36 cellular contexts compared by ENCODE assay signal in genomic region chr7:133360201-133360600, GRCh38.
"Had no signal": no experiment of that assay in that cellular context is flagged by ENCODE, and none has a peak within 500 bp of the region (broad histone marks: within the 10 kb centered on the region; RNA-seq: fewer than 3 reads in every experiment).

No MANE protein-coding gene starts in this region.

- H3K27me3 ChIP-seq: adrenal gland, cardiac muscle cell, heart right ventricle, pancreas, uterus had no signal

- H3K9me3 Mint-ChIP-seq: activated CD4-positive, alpha-beta memory T cell treated with anti-CD3 and anti-CD28 coated beads, Interleukin-2, amount 10 ng/mL, durations not matched to agents 7 days and 5 days; activated CD4-positive, alpha-beta T cell treated with anti-CD3 and anti-CD28 coated beads, Interleukin-2, amount 10 ng/mL, durations not matched to agents 7 days and 5 days; activated naive CD4-positive, alpha-beta T cell treated with anti-CD3 and anti-CD28 coated beads, Interleukin-2, amount 10 ng/mL, durations not matched to agents 7 days and 5 days; effector memory CD8-positive, alpha-beta T cell; immature natural killer cell; stimulated activated effector memory CD8-positive, alpha-beta T cell treated with anti-CD3 and anti-CD28 coated beads, Interleukin-12 subunit alpha, Interleukin-12 subunit beta, amount 100 ng/mL, for 72 hours had no signal

- ATAC-seq: effector memory CD8-positive, alpha-beta T cell; esophagus mucosa; heart right ventricle; left colon; pancreas; sciatic nerve; stimulated activated effector memory CD8-positive, alpha-beta T cell treated with anti-CD3 and anti-CD28 coated beads, Interleukin-12 subunit alpha, Interleukin-12 subunit beta, amount 100 ng/mL, for 72 hours had no signal

- H3K36me3 ChIP-seq: adrenal gland, cardiac muscle cell, pancreas, prostate gland, thoracic aorta, uterus had no signal

- H3K27me3 Mint-ChIP-seq: activated CD4-positive, alpha-beta memory T cell treated with anti-CD3 and anti-CD28 coated beads, Interleukin-2, amount 10 ng/mL, durations not matched to agents 7 days and 5 days; activated CD4-positive, alpha-beta T cell treated with anti-CD3 and anti-CD28 coated beads, Interleukin-2, amount 10 ng/mL, durations not matched to agents 7 days and 5 days; activated naive CD4-positive, alpha-beta T cell treated with anti-CD3 and anti-CD28 coated beads, Interleukin-2, amount 10 ng/mL, durations not matched to agents 7 days and 5 days; activated T-cell treated with anti-CD3 and anti-CD28 coated beads, Interleukin-2, amount 50 U/mL, for 24 hours; brain; effector memory CD8-positive, alpha-beta T cell; naive B cell; stimulated activated naive CD8-positive, alpha-beta T cell treated with anti-CD3 and anti-CD28 coated beads, Interleukin-15, Interleukin-2, amounts not matched to agents 100 ng/mL and 50 ng/mL, for 24 hours had no signal

- DNase-seq: activated CD4-positive, alpha-beta memory T cell treated with anti-CD3 and anti-CD28 coated beads, Interleukin-2, amount 10 ng/mL, durations not matched to agents 7 days and 5 days; activated CD4-positive, alpha-beta T cell treated with anti-CD3 and anti-CD28 coated beads for 1 hour; activated CD4-positive, alpha-beta T cell treated with anti-CD3 and anti-CD28 coated beads, Interleukin-2, amount 10 ng/mL, durations not matched to agents 7 days and 5 days; activated CD8-positive, alpha-beta memory T cell treated with anti-CD3 and anti-CD28 coated beads, Interleukin-2, amount 50 U/mL, for 48 hours; activated gamma-delta T cell; activated naive CD4-positive, alpha-beta T cell treated with anti-CD3 and anti-CD28 coated beads, Interleukin-2, amount 10 ng/mL, durations not matched to agents 7 days and 5 days; activated T-cell treated with anti-CD3 and anti-CD28 coated beads, Interleukin-2, amount 50 U/mL, for 24 hours; adrenal gland; aorta; cerebellar nuclear complex; effector memory CD8-positive, alpha-beta T cell; foreskin fibroblast; heart right ventricle; immature natural killer cell; kidney; left colon; mammary epithelial cell; naive B cell; pancreas; retina; stimulated activated CD4-positive, alpha-beta T cell treated with anti-CD3 and anti-CD28 coated beads, Interleukin-12 subunit alpha, Interleukin-12 subunit beta, amount 100 ng/mL, for 4 hours; stimulated activated CD4-positive, alpha-beta T cell treated with anti-CD3 and anti-CD28 coated beads, Interleukin-4, amount 100 ng/mL, for 1 hour; T-helper 2 cell; trophoblast cell; uterus had no signal

- H3K4me3 Mint-ChIP-seq: activated CD4-positive, alpha-beta memory T cell treated with anti-CD3 and anti-CD28 coated beads, Interleukin-2, amount 10 ng/mL, durations not matched to agents 7 days and 5 days; activated CD4-positive, alpha-beta T cell treated with anti-CD3 and anti-CD28 coated beads, Interleukin-2, amount 10 ng/mL, durations not matched to agents 7 days and 5 days; activated naive CD4-positive, alpha-beta T cell treated with anti-CD3 and anti-CD28 coated beads, Interleukin-2, amount 10 ng/mL, durations not matched to agents 7 days and 5 days; activated T-cell treated with anti-CD3 and anti-CD28 coated beads, Interleukin-2, amount 50 U/mL, for 24 hours; effector memory CD8-positive, alpha-beta T cell; immature natural killer cell; mesothelial cell of epicardium; stimulated activated effector memory CD8-positive, alpha-beta T cell treated with anti-CD3 and anti-CD28 coated beads, Interleukin-12 subunit alpha, Interleukin-12 subunit beta, amount 100 ng/mL, for 72 hours; stimulated activated naive CD8-positive, alpha-beta T cell treated with anti-CD3 and anti-CD28 coated beads, Interleukin-15, Interleukin-2, amounts not matched to agents 100 ng/mL and 50 ng/mL, for 24 hours had no signal

- H3K4me3 ChIP-seq: adrenal gland, cardiac muscle cell, coronary artery, heart right ventricle, pancreas, prostate gland, skin epidermis, thoracic aorta, uterus had no signal

- H3K4me1 ChIP-seq: prostate gland, uterus had no signal

- H3K9me3 ChIP-seq: adrenal gland, pancreas, prostate gland, thoracic aorta, uterus had no signal

- H3K27ac ChIP-seq: adrenal gland, cardiac muscle cell, coronary artery, heart right ventricle, pancreas, prostate gland, skin epidermis, thoracic aorta, uterus had no signal

- H3K27ac Mint-ChIP-seq: activated CD4-positive, alpha-beta memory T cell treated with anti-CD3 and anti-CD28 coated beads, Interleukin-2, amount 10 ng/mL, durations not matched to agents 7 days and 5 days; activated CD4-positive, alpha-beta T cell treated with anti-CD3 and anti-CD28 coated beads, Interleukin-2, amount 10 ng/mL, durations not matched to agents 7 days and 5 days; activated naive CD4-positive, alpha-beta T cell treated with anti-CD3 and anti-CD28 coated beads, Interleukin-2, amount 10 ng/mL, durations not matched to agents 7 days and 5 days; activated T-cell treated with anti-CD3 and anti-CD28 coated beads, Interleukin-2, amount 50 U/mL, for 24 hours; mesothelial cell of epicardium; naive B cell; stimulated activated effector memory CD8-positive, alpha-beta T cell treated with anti-CD3 and anti-CD28 coated beads, Interleukin-12 subunit alpha, Interleukin-12 subunit beta, amount 100 ng/mL, for 72 hours; stimulated activated naive CD8-positive, alpha-beta T cell treated with anti-CD3 and anti-CD28 coated beads, Interleukin-15, Interleukin-2, amounts not matched to agents 100 ng/mL and 50 ng/mL, for 24 hours had no signal
